ENCODE assay signal across 8 cellular contexts in genomic region chr16:11797957-11798299, GRCh38. TPM values are rescaled to one million over a fixed set of nuclear protein-coding genes. Genes with fewer than 3 reads are reported as not detected.
DNase-seq lines count a peak whose midpoint lies in the region; ATAC-seq and TF ChIP-seq lines count a peak whose summit lies in the region.

No MANE protein-coding gene starts in this region.

- TF ChIP-seq CTCF in Caco-2 (IDR thresholded peaks at IDR 0.05; ENCODE audit: insufficient read depth in 1 of 2, low read depth in 1 of 2, low read length in 1 of 2, severe bottlenecking in 1 of 2, unreplicated experiment in 1 of 2): no peak

- H3K27ac ChIP-seq in HUES64 (ENCODE audit: low read depth, low read length) (peak overlapping the region; percentile 98), angular gyrus (ENCODE audit: low read depth, low read length) (peak overlapping the region; percentile 83)

- H3K9me3 ChIP-seq in Caco-2: no peaks in the 10 kb centered on the region
- H3K9me3 ChIP-seq in HUES64 (ENCODE audit: insufficient read depth, low read depth, low read length): no peaks in the 10 kb centered on the region

- peak overlapping the region; percentile 91 for H3K27ac Mint-ChIP-seq in Caco-2 (ENCODE audit: unreplicated experiment)
- H3K27ac Mint-ChIP-seq in stimulated activated memory B cell treated with anti-CD40 and anti-IgM and Interleukin-4, amounts not matched to agents 10 μg/mL and 1 μg/mL and 100 μg/mL, for 72 hours: peak overlapping the region; percentile 87

- ATAC-seq in stimulated activated memory B cell treated with anti-CD40 and anti-IgM and Interleukin-4, amounts not matched to agents 10 μg/mL and 1 μg/mL and 100 μg/mL, for 72 hours: no peak
- ATAC-seq in HG03159 (IDR thresholded peaks at IDR 0.05; ENCODE audit: unreplicated experiment): no peak

- H3K4me1 Mint-ChIP-seq in Caco-2 (ENCODE audit: low read depth, unreplicated experiment): peaks cover 12% of the 10 kb centered on the region
- H3K4me1 Mint-ChIP-seq in stimulated activated memory B cell treated with anti-CD40 and anti-IgM and Interleukin-4, amounts not matched to agents 10 μg/mL and 1 μg/mL and 100 μg/mL, for 72 hours: peaks cover 74% of the 10 kb centered on the region

- peak overlapping the region; percentile 91 for H3K9ac ChIP-seq in HUES64 (ENCODE audit: low read depth, low read length)

- no peaks in the 10 kb centered on the region for H3K9me3 Mint-ChIP-seq in Caco-2 (ENCODE audit: unreplicated experiment)
- no peaks in the 10 kb centered on the region for H3K9me3 Mint-ChIP-seq in stimulated activated memory B cell treated with anti-CD40 and anti-IgM and Interleukin-4, amounts not matched to agents 10 μg/mL and 1 μg/mL and 100 μg/mL, for 72 hours

- peaks cover 35% of the 10 kb centered on the region for H3K36me3 Mint-ChIP-seq in Caco-2 (ENCODE audit: insufficient read depth, unreplicated experiment)
- peaks cover 21% of the 10 kb centered on the region for H3K36me3 Mint-ChIP-seq in stimulated activated memory B cell treated with anti-CD40 and anti-IgM and Interleukin-4, amounts not matched to agents 10 μg/mL and 1 μg/mL and 100 μg/mL, for 72 hours

- no peaks in the 10 kb centered on the region for H3K27me3 Mint-ChIP-seq in Caco-2 (ENCODE audit: insufficient read depth, unreplicated experiment)
- H3K27me3 Mint-ChIP-seq in stimulated activated memory B cell treated with anti-CD40 and anti-IgM and Interleukin-4, amounts not matched to agents 10 μg/mL and 1 μg/mL and 100 μg/mL, for 72 hours: no peaks in the 10 kb centered on the region

- DNase-seq in Caco-2: no peak
- peak; percentile 19 for DNase-seq in iPS-NIHi11 (ENCODE audit: low spot score)
- DNase-seq in superior temporal gyrus (ENCODE audit: extremely low spot score): no peak
- no peak for DNase-seq in NCI-H2107 treated with DMSO at 0.1 percent for 48 hours (lab: John Stamatoyannopoulos, UW; ENCODE audit: unreplicated experiment)

- peaks cover 1% of the 10 kb centered on the region; the same call in 1 of the 2 replicates for H3K36me3 ChIP-seq in Caco-2 (ENCODE audit: control insufficient read depth, insufficient read depth, low read length)
- peaks cover 10% of the 10 kb centered on the region for H3K36me3 ChIP-seq in HUES64 (ENCODE audit: insufficient read depth, low read length)

- no TSS peak for BruUV-seq in Caco-2 (replicated peaks; lab: Mats Ljungman, UMichigan)

- CTCF ChIA-PET in Caco-2 (lab: Charles Lee): interaction anchor here (0.8 to 1.4 kb wide), 4 partner anchors 11 to 161 kb away, joined by 3 to 10 read pairs (median 6); partner anchors contain the start of gene TXNDC11

- H3K4me3 ChIP-seq in Caco-2 (ENCODE audit: low read depth, low read length) (peak overlapping the region; percentile 93), HUES64 (ENCODE audit: low read length) (peak overlapping the region; percentile 89)

- POLR2A ChIA-PET in Caco-2 (lab: Charles Lee): interaction anchor here (0.8 to 2.3 kb wide), 4 partner anchors 37 to 542 kb away, joined by 3 to 34 read pairs (median 6); partner anchors contain the start of genes SOCS1 and TXNDC11

- peak overlapping the region; percentile 96 for H3K4me3 Mint-ChIP-seq in Caco-2 (ENCODE audit: unreplicated experiment)
- peak overlapping the region; percentile 90 for H3K4me3 Mint-ChIP-seq in stimulated activated memory B cell treated with anti-CD40 and anti-IgM and Interleukin-4, amounts not matched to agents 10 μg/mL and 1 μg/mL and 100 μg/mL, for 72 hours

- H3K27me3 ChIP-seq in Caco-2 (replicated peaks; ENCODE audit: control insufficient read depth, insufficient read depth, low read length) (no peaks in the 10 kb centered on the region), HUES64 (ENCODE audit: insufficient read depth, low read length) (no peaks in the 10 kb centered on the region)

- WGBS in HUES64: 12% methylated on average over 7 of the region's 7 CpGs

- H3K4me1 ChIP-seq in Caco-2 (peaks cover 17% of the 10 kb centered on the region), HUES64 (ENCODE audit: insufficient read depth, low read length) (peaks cover 8% of the 10 kb centered on the region; the same call in 1 of the 2 replicates)

- intact Hi-C loops in Caco-2 (cut with micrococcal nuclease; ENCODE audit: unreplicated experiment): loop anchor here (2.0 to 5.0 kb wide), 2 partner anchors 53 to 56 kb away; partner anchors contain the start of genes RSL1D1 and TXNDC11

RNA-seq across cellular contexts. Expression of gene ZC3H7A, which starts 0.9 kb away (rescaled TPM):
- total RNA-seq in Caco-2 (2022): 42.0 TPM in 2 replicates
- 32.2 TPM for polyA plus RNA-seq in HUES64 (2013, experiment 1 of 2)
- polyA plus RNA-seq in HUES64 (2013, experiment 2 of 2): 36.8 TPM

RNA-seq across cellular contexts. Expression of gene RSL1D1, which starts 53.4 kb away (rescaled TPM):
- 216 and 227 TPM in 2 replicates for total RNA-seq in Caco-2 (2022)
- polyA plus RNA-seq in HUES64 (2013, experiment 1 of 2): 231 TPM
- 209 TPM for polyA plus RNA-seq in HUES64 (2013, experiment 2 of 2)

RNA-seq across cellular contexts. Expression of gene TXNDC11, which starts 55.3 kb away (rescaled TPM):
- total RNA-seq in Caco-2 (2022): 23.5 and 24.3 TPM in 2 replicates
- polyA plus RNA-seq in HUES64 (2013, experiment 1 of 2): 9.3 TPM
- polyA plus RNA-seq in HUES64 (2013, experiment 2 of 2): 7.6 TPM
